28 cellular contexts compared by ENCODE assay signal in the genomic region with DNA sequence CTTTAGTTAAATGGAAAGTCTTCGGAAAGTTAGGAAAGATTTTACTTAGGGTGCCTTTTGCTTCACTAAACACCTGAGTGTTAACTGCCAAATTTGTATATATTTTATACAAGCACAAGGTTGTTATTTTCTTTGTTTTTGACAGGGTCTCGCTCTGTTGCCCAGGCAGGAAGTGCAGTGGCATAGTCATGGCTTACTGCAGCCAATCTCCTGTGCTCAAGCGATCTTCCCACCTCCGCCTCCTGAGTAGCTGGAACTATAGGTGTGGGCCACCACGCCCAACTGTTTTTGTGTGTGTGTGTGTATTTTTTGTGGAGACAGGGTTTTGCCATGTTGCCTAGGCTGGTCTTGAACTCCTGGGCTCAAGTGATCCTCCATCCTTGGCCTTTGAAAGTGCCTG. TPM values are rescaled to one million over a fixed set of nuclear protein-coding genes. Genes with fewer than 3 reads are reported as not detected.
"Had no signal": no experiment of that assay in that cellular context is flagged by ENCODE, and none has a peak within 500 bp of the region (broad histone marks: within the 10 kb centered on the region; RNA-seq: fewer than 3 reads in every experiment).

No MANE protein-coding gene starts in this region.

- H3K27me3 ChIP-seq: esophagus muscularis mucosa, gastrocnemius medialis, neural progenitor cell, sigmoid colon, tibial artery had no signal

- H3K4me3 Mint-ChIP-seq: activated CD4-positive, alpha-beta memory T cell treated with anti-CD3 and anti-CD28 coated beads, Interleukin-2, amount 10 ng/mL, durations not matched to agents 7 days and 5 days; activated CD4-positive, alpha-beta T cell treated with anti-CD3 and anti-CD28 coated beads, Interleukin-2, amount 10 ng/mL, durations not matched to agents 24 days and 14 days; activated T-helper 17 cell treated with anti-CD3 and anti-CD28 coated beads, Interleukin-2, amount 50 U/mL, for 72 hours; brain; neural progenitor cell; T-helper 17 cell had no signal

- H3K4me1 ChIP-seq: esophagus muscularis mucosa, gastrocnemius medialis, neural progenitor cell, tibial artery had no signal

- H3K27ac Mint-ChIP-seq: activated CD4-positive, alpha-beta memory T cell treated with anti-CD3 and anti-CD28 coated beads, Interleukin-2, amount 10 ng/mL, durations not matched to agents 7 days and 5 days; activated CD4-positive, alpha-beta T cell treated with anti-CD3 and anti-CD28 coated beads, Interleukin-2, amount 10 ng/mL, durations not matched to agents 24 days and 14 days; activated naive CD4-positive, alpha-beta T cell treated with anti-CD3 and anti-CD28 coated beads, Interleukin-2, amount 50 U/mL, for 72 hours; activated T-helper 17 cell treated with anti-CD3 and anti-CD28 coated beads, Interleukin-2, amount 50 U/mL, for 72 hours; brain; neural progenitor cell; T-helper 17 cell had no signal

- H3K4me2 ChIP-seq: neural progenitor cell, smooth muscle cell had no signal

- H3K27me3 Mint-ChIP-seq: activated CD4-positive, alpha-beta memory T cell treated with anti-CD3 and anti-CD28 coated beads, Interleukin-2, amount 10 ng/mL, durations not matched to agents 7 days and 5 days; activated CD4-positive, alpha-beta T cell treated with anti-CD3 and anti-CD28 coated beads, Interleukin-2, amount 10 ng/mL, durations not matched to agents 24 days and 14 days; activated T-helper 17 cell treated with anti-CD3 and anti-CD28 coated beads, Interleukin-2, amount 50 U/mL, for 72 hours; brain; T-helper 17 cell had no signal

- H3K4me1 Mint-ChIP-seq: neural progenitor cell had no signal

- H3K4me3 ChIP-seq: esophagus muscularis mucosa, gastrocnemius medialis, neural progenitor cell, sigmoid colon, smooth muscle cell, tibial artery had no signal

- H3K27ac ChIP-seq: esophagus muscularis mucosa, gastrocnemius medialis, neural progenitor cell, sigmoid colon, tibial artery had no signal

- H3K36me3 ChIP-seq: gastrocnemius medialis had no signal

- H3K9me3 Mint-ChIP-seq: activated CD4-positive, alpha-beta memory T cell treated with anti-CD3 and anti-CD28 coated beads, Interleukin-2, amount 10 ng/mL, durations not matched to agents 7 days and 5 days; activated naive CD4-positive, alpha-beta T cell treated with anti-CD3 and anti-CD28 coated beads, Interleukin-2, amount 50 U/mL, for 72 hours; activated T-helper 17 cell treated with anti-CD3 and anti-CD28 coated beads, Interleukin-2, amount 50 U/mL, for 72 hours; brain; neural progenitor cell had no signal

- H3K9ac ChIP-seq: neural progenitor cell had no signal

- H3K9me3 ChIP-seq: esophagus muscularis mucosa, gastrocnemius medialis, sigmoid colon, tibial artery had no signal

- DNase-seq: activated CD4-positive, alpha-beta memory T cell treated with anti-CD3 and anti-CD28 coated beads, Interleukin-2, amount 10 ng/mL, durations not matched to agents 7 days and 5 days; activated CD4-positive, alpha-beta T cell treated with anti-CD3 and anti-CD28 coated beads, Interleukin-2, amount 10 ng/mL, durations not matched to agents 24 days and 14 days; activated CD4-positive, CD25-positive, alpha-beta regulatory T cell; aorta; caudate nucleus; effector memory CD4-positive, alpha-beta T cell; gastrocnemius medialis; hypothalamus; sigmoid colon; stimulated activated CD4-positive, alpha-beta T cell treated with anti-CD3 and anti-CD28 coated beads, Interleukin-15, amount 100 ng/mL, for 24 hours; stimulated activated CD4-positive, alpha-beta T cell treated with anti-CD3 and anti-CD28 coated beads, Interleukin-2, amount 100 ng/mL, for 48 hours; stimulated activated CD8-positive, alpha-beta memory T cell treated with anti-CD3 and anti-CD28 coated beads, Interleukin-4, amount 100 ng/mL, for 48 hours; stimulated activated naive CD4-positive, alpha-beta T cell treated with Interleukin-2 at 50 U/mL for 16 hours; SW 1271; T-helper 17 cell; tibial artery had no signal

- ATAC-seq: activated naive CD4-positive, alpha-beta T cell treated with anti-CD3 and anti-CD28 coated beads, Interleukin-2, amount 50 U/mL, for 72 hours; activated T-helper 17 cell treated with anti-CD3 and anti-CD28 coated beads, Interleukin-2, amount 50 U/mL, for 72 hours; gastrocnemius medialis; T-helper 17 cell had no signal

RNA-seq across cellular contexts. Expression of gene KCTD4, which starts 16.2 kb away (rescaled TPM):
- total RNA-seq: activated CD4-positive, alpha-beta memory T cell treated with anti-CD3 and anti-CD28 coated beads, Interleukin-2, amount 10 ng/mL, durations not matched to agents 7 days and 5 days; activated CD4-positive, alpha-beta T cell treated with anti-CD3 and anti-CD28 coated beads, Interleukin-2, amount 10 ng/mL, durations not matched to agents 24 days and 14 days; activated naive CD4-positive, alpha-beta T cell treated with anti-CD3 and anti-CD28 coated beads, Interleukin-2, amount 50 U/mL, for 72 hours; activated T-helper 17 cell treated with anti-CD3 and anti-CD28 coated beads, Interleukin-2, amount 50 U/mL, for 72 hours; dermis microvascular lymphatic vessel endothelial cell; esophagus muscularis mucosa; gastrocnemius medialis; liver; mononuclear cell; myocyte; smooth muscle cell; subcutaneous adipose tissue; T-helper 17 cell; ureter had no signal
